Comparison of ENCODE assay signal across 1 cellular context in genomic region chr15:43791993-43792760, GRCh38.
A peak's percentile ranks its signal among the peaks of the same experiment; 100 is the strongest.
TF ChIP-seq lines count a peak whose summit lies in the region.

Gene SERF2 (plus strand): TSS chr15:43792320. CDS start chr15:43792377, 57 bp downstream.

TF ChIP-seq in HEK293, 187 proteins besides CTCF, POLR2A, EP300 and RAD21 (continued from another document and continues in another):
- TF ChIP-seq REST (tag by site-specific recombination; IDR thresholded peaks at IDR 0.05) (no peak), ZNF148 (tag by site-specific recombination; IDR thresholded peaks at IDR 0.05; ENCODE audit: borderline replicate concordance) (no peak), ZNF654 (tag by site-specific recombination; IDR thresholded peaks at IDR 0.05; ENCODE audit: low read depth) (no peak), SCRT2 (tag by site-specific recombination; IDR thresholded peaks at IDR 0.05) (no peak), ZSCAN16 (tag by site-specific recombination; IDR thresholded peaks at IDR 0.05) (no peak), ZFP3 (tag by site-specific recombination; IDR thresholded peaks at IDR 0.05; ENCODE audit: low read depth) (no peak), ZNF114 (tag by site-specific recombination; IDR thresholded peaks at IDR 0.05) (no peak), ZNF112 (tag by site-specific recombination; IDR thresholded peaks at IDR 0.05) (no peak), PRDM10 (tag by site-specific recombination; IDR thresholded peaks at IDR 0.05) (peak; percentile 77), ZBTB10 (tag by site-specific recombination; IDR thresholded peaks at IDR 0.05) (peak; percentile 92; the same call in 1 of the 2 replicates), TRIM28 (IDR thresholded peaks at IDR 0.05; ENCODE audit: borderline replicate concordance, low read length) (no peak), PBX3 (CRISPR knock-in tag; IDR thresholded peaks at IDR 0.05) (no peak), ZNF777 (tag by site-specific recombination; IDR thresholded peaks at IDR 0.05; ENCODE audit: borderline replicate concordance) (no peak), ZNF341 (tag by site-specific recombination; IDR thresholded peaks at IDR 0.05; ENCODE audit: low read depth) (peak; percentile 35), ZNF473 (tag by site-specific recombination; IDR thresholded peaks at IDR 0.05) (no peak), ZNF24 (tag by site-specific recombination; IDR thresholded peaks at IDR 0.05) (no peak), SP7 (tag by site-specific recombination; IDR thresholded peaks at IDR 0.05) (peak; percentile 19; the same call in 1 of the 2 replicates), ZNF645 (tag by site-specific recombination; IDR thresholded peaks at IDR 0.05) (no peak), ZNF707 (tag by site-specific recombination; IDR thresholded peaks at IDR 0.05) (no peak), ZNF26 (tag by site-specific recombination; IDR thresholded peaks at IDR 0.05) (no peak), KLF10 (tag by site-specific recombination; IDR thresholded peaks at IDR 0.05) (peak; percentile 59; the same call in 1 of the 2 replicates), ZNF211 (tag by site-specific recombination; IDR thresholded peaks at IDR 0.05; ENCODE audit: low read depth) (no peak), ZNF184 (tag by site-specific recombination; IDR thresholded peaks at IDR 0.05) (no peak), ZNF692 (tag by site-specific recombination; IDR thresholded peaks at IDR 0.05) (0 out of 2 replicates have a peak, but pooled peaks have one; percentile 35), SP2 (tag by site-specific recombination; IDR thresholded peaks at IDR 0.05) (peak; percentile 96), ZSCAN18 (tag by site-specific recombination; IDR thresholded peaks at IDR 0.05) (no peak), ZNF391 (tag by site-specific recombination; IDR thresholded peaks at IDR 0.05; ENCODE audit: borderline replicate concordance, low read depth) (no peak), ZNF544 (tag by site-specific recombination; IDR thresholded peaks at IDR 0.05) (no peak), ZNF416 (tag by site-specific recombination; IDR thresholded peaks at IDR 0.05) (no peak), ZNF19 (tag by site-specific recombination; IDR thresholded peaks at IDR 0.05; ENCODE audit: low read depth) (no peak), YY2 (tag by site-specific recombination; IDR thresholded peaks at IDR 0.05) (no peak), ZNF324 (tag by site-specific recombination; IDR thresholded peaks at IDR 0.05) (peak; percentile 16; the same call in 1 of the 2 replicates), AEBP2 (tag by site-specific recombination; IDR thresholded peaks at IDR 0.05; ENCODE audit: borderline replicate concordance) (no peak), ZNF2 (tag by site-specific recombination; IDR thresholded peaks at IDR 0.05) (peak; percentile 30; the same call in 1 of the 2 replicates), ZNF292 (tag by site-specific recombination; IDR thresholded peaks at IDR 0.05; ENCODE audit: borderline replicate concordance, low read depth) (no peak), IKZF3 (tag by site-specific recombination; IDR thresholded peaks at IDR 0.05) (no peak), ZNF175 (tag by site-specific recombination; IDR thresholded peaks at IDR 0.05) (no peak), ZNF350 (tag by site-specific recombination; IDR thresholded peaks at IDR 0.05) (no peak), ZFP69B (tag by site-specific recombination; IDR thresholded peaks at IDR 0.05) (peak; percentile 22; the same call in 1 of the 2 replicates)
